24 cellular contexts compared by ENCODE assay signal in the genomic region with DNA sequence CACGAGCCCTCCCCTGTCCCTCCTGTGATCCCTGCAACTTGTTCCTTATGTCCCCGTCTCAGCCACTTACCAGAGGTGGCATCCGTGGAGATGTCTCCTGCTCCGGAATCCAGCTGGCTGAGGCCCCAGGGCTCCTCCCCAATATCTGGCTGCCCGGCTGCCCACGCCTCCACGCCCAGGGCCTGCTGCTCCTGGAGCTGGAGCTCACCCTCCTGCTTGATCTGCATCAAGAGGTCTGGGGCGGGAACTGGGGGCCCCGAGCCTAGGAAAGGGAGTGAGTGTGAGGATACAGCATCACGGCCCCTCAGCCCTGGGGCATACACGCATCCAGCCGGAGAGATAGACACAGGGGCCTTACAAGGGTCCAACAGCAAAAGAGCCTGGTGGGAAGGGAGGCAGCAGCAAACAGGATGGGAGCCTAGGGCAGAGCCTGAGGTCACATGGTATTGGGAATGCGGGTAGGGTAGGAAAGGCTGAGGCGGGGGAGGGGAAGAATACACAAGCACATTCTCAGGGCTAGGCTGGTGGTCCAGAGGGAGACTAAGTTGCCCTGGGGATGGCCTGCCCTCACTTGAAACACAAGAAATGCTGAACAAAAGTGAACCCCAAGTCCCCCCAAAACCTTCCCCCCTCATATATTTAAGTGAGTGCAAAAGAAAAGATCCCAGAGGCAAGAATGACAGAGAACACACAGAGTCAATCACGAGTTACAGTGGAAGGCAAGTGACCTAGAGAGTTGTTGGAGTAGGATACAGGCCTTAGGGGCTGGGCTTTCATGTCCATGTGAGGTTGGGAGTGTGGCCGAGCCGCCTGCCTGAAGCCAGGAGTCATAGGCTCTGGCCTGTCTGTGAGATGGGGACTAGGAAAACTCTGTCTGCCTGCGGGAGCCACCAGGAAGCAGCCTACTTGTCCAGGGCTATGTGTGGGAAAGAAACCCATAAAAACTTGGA. TPM values are rescaled to one million over a fixed set of nuclear protein-coding genes. Genes with fewer than 3 reads are reported as not detected.
DNase-seq lines count a peak whose midpoint lies in the region; ATAC-seq and TF ChIP-seq lines count a peak whose summit lies in the region.
"Had no signal": no experiment of that assay in that cellular context is flagged by ENCODE, and none has a peak within 500 bp of the region (broad histone marks: within the 10 kb centered on the region; RNA-seq: fewer than 3 reads in every experiment).

No MANE protein-coding gene starts in this region.

- peaks cover 32% of the 10 kb centered on the region for H3K9me3 ChIP-seq in endodermal cell (ENCODE audit: control insufficient read depth, low read length)
- H3K9me3 ChIP-seq in heart right ventricle = peaks cover 0 to 11% (median 5%) of the 10 kb centered on the region in 11 donors
- no peaks in the 10 kb centered on the region for H3K9me3 ChIP-seq in esophagus squamous epithelium
- H3K9me3 ChIP-seq: ascending aorta, gastroesophageal sphincter, HAP-1, SK-N-SH, suprapubic skin had no signal

- DNase-seq in activated naive CD4-positive, alpha-beta T cell treated with anti-CD3 and anti-CD28 coated beads, Interleukin-2, amount 50 U/mL, for 72 hours (ENCODE audit: low spot score in 2 of 2) = no peak
- DNase-seq in activated naive CD4-positive, alpha-beta T cell treated with Interleukin-2 at 50 U/mL for 16 hours = no peak
- DNase-seq in endodermal cell = peak; percentile 74
- peak; percentile 80 for DNase-seq in mesendoderm
- peak; percentile 37 for DNase-seq in ureter (ENCODE audit: low spot score)
- DNase-seq in heart right ventricle = no peak
- DNase-seq in stimulated activated CD4-positive, alpha-beta T cell treated with anti-CD3 and anti-CD28 coated beads, Interleukin-12 subunit alpha, Interleukin-12 subunit beta, amount 100 ng/mL, for 4 hours = no peak
- DNase-seq in esophagus squamous epithelium (lab: John Stamatoyannopoulos, UW) = no peak
- DNase-seq: activated CD4-positive, alpha-beta T cell treated with anti-CD3 and anti-CD28 coated beads, Interleukin-2, amount 50 U/mL, for 4 hours; C1 segment of cervical spinal cord; EL; KBM-7; left cardiac atrium; midbrain; NCI-H1436; NCI-H510A; nephron progenitor cell; NK-92 treated with Interleukin-12 subunit alpha and Interleukin-12 subunit beta, amount 100 ng/mL, for 24 hours; SK-N-SH had no signal

- peaks cover 6% of the 10 kb centered on the region in 2 donors for H3K9me3 Mint-ChIP-seq in activated naive CD4-positive, alpha-beta T cell treated with anti-CD3 and anti-CD28 coated beads, Interleukin-2, amount 50 U/mL, for 72 hours
- peaks cover 27% of the 10 kb centered on the region for H3K9me3 Mint-ChIP-seq in endodermal cell

- TF ChIP-seq CTCF in endodermal cell (conservative IDR thresholded peaks at IDR 0.05) (no peak), heart right ventricle (IDR thresholded peaks at IDR 0.05) (no peak), esophagus squamous epithelium (IDR thresholded peaks at IDR 0.05) (no peak)

- no peak overlapping the region for H3K18ac ChIP-seq in mesendoderm (ENCODE audit: low read length)

- H3K4me3 ChIP-seq in endodermal cell (ENCODE audit: low read length) (no peak overlapping the region), mesendoderm (ENCODE audit: low read length) (no peak overlapping the region), heart right ventricle (no peak overlapping the region), esophagus squamous epithelium (no peak overlapping the region)
- H3K4me3 ChIP-seq: ascending aorta, gastroesophageal sphincter, HAP-1, suprapubic skin had no signal

- H4K8ac ChIP-seq in mesendoderm (ENCODE audit: low read depth, low read length) = no peak overlapping the region

- no peak overlapping the region for H3K4me3 Mint-ChIP-seq in endodermal cell
- H3K4me3 Mint-ChIP-seq: activated naive CD8-positive, alpha-beta T cell; nephron progenitor cell had no signal

- no peak overlapping the region for H3K56ac ChIP-seq in mesendoderm (ENCODE audit: low read length)

- H3K36me3 ChIP-seq in endodermal cell (ENCODE audit: control insufficient read depth, insufficient read depth, low read length) = peaks cover 76% of the 10 kb centered on the region
- H3K36me3 ChIP-seq in mesendoderm (ENCODE audit: control insufficient read depth, insufficient read depth, low read length) = peaks cover 1% of the 10 kb centered on the region
- peaks cover 0 to 98% (median 44%) of the 10 kb centered on the region in 9 donors for H3K36me3 ChIP-seq in heart right ventricle
- H3K36me3 ChIP-seq in esophagus squamous epithelium = peaks cover 17 to 90% (median 27%) of the 10 kb centered on the region in 3 donors

- no peaks in the 10 kb centered on the region for H3K79me1 ChIP-seq in mesendoderm (ENCODE audit: low read length)

- H3K4ac ChIP-seq in mesendoderm (ENCODE audit: low read depth, low read length) = no peak overlapping the region

- no peak overlapping the region for H3K4me2 ChIP-seq in mesendoderm (ENCODE audit: low read length)
- H3K4me2 ChIP-seq: SK-N-SH had no signal

- no peak overlapping the region for H2AK5ac ChIP-seq in mesendoderm (ENCODE audit: low read length)

- peaks cover 17 to 34% of the 10 kb centered on the region in 2 donors for H3K36me3 Mint-ChIP-seq in activated naive CD4-positive, alpha-beta T cell treated with anti-CD3 and anti-CD28 coated beads, Interleukin-2, amount 50 U/mL, for 72 hours
- H3K36me3 Mint-ChIP-seq in endodermal cell (ENCODE audit: low read depth) = peaks cover 82% of the 10 kb centered on the region

- H2BK5ac ChIP-seq in mesendoderm (ENCODE audit: low read length) = no peak overlapping the region

- H3K27me3 Mint-ChIP-seq in endodermal cell (ENCODE audit: insufficient read depth) = no peaks in the 10 kb centered on the region
- H3K27me3 Mint-ChIP-seq: activated naive CD8-positive, alpha-beta T cell had no signal

- no peak overlapping the region for H3K9ac ChIP-seq in endodermal cell (ENCODE audit: extremely low read depth, low read length, poor library complexity, severe bottlenecking)
- H3K9ac ChIP-seq in mesendoderm (ENCODE audit: low read length) = no peak overlapping the region
- H3K9ac ChIP-seq: SK-N-SH had no signal

- H3K4me1 ChIP-seq in endodermal cell (ENCODE audit: control insufficient read depth, insufficient read depth, low read length) (no peaks in the 10 kb centered on the region), mesendoderm (ENCODE audit: control insufficient read depth, low read depth, low read length) (peaks cover 6% of the 10 kb centered on the region), heart right ventricle (no peaks in the 10 kb centered on the region), esophagus squamous epithelium (no peaks in the 10 kb centered on the region)
- H3K4me1 ChIP-seq: ascending aorta, gastroesophageal sphincter, HAP-1, suprapubic skin had no signal

- no peak overlapping the region for H2BK120ac ChIP-seq in mesendoderm (ENCODE audit: low read depth, low read length)

- H3K4me1 Mint-ChIP-seq in endodermal cell = peaks cover 7% of the 10 kb centered on the region

- ATAC-seq in activated naive CD4-positive, alpha-beta T cell treated with anti-CD3 and anti-CD28 coated beads, Interleukin-2, amount 50 U/mL, for 72 hours = no peak
- ATAC-seq in heart right ventricle = no peak
- ATAC-seq: gastroesophageal sphincter, left cardiac atrium had no signal

- H3K27ac ChIP-seq in endodermal cell (ENCODE audit: low read depth, low read length) (no peak overlapping the region), mesendoderm (ENCODE audit: low read depth, low read length) (no peak overlapping the region), heart right ventricle (no peak overlapping the region), esophagus squamous epithelium (no peak overlapping the region)
- H3K27ac ChIP-seq: ascending aorta, gastroesophageal sphincter, suprapubic skin had no signal

- intact Hi-C loops in heart right ventricle (cut with DNase I) (no loop called here), esophagus squamous epithelium (cut with DNase I) (no loop called here)

- 90 to 92% methylated on average over 6 to 18 of the region's 18 CpGs for WGBS in endodermal cell (ENCODE audit: insufficient coverage in 1 of 2, insufficient read length in 1 of 2), 2 experiments
- no CpG with 5 or more reads among the region's 18 CpGs for WGBS in mesendoderm (ENCODE audit: extremely low coverage, insufficient coverage, low lambda C conversion rate)
- WGBS in heart right ventricle, 2 donors = 92 to 93% methylated on average over 18 of the region's 18 CpGs
- WGBS in esophagus squamous epithelium, 2 donors = 94 to 95% methylated on average over 7 to 13 of the region's 18 CpGs

- H3K27me3 ChIP-seq in endodermal cell (ENCODE audit: control insufficient read depth, insufficient read depth, low read length, poor library complexity, severe bottlenecking) (no peaks in the 10 kb centered on the region), mesendoderm (ENCODE audit: insufficient read depth, low read length, poor library complexity) (no peaks in the 10 kb centered on the region), heart right ventricle (no peaks in the 10 kb centered on the region), esophagus squamous epithelium (no peaks in the 10 kb centered on the region)
- H3K27me3 ChIP-seq: ascending aorta, gastroesophageal sphincter, suprapubic skin had no signal

- no peak overlapping the region for H3K23ac ChIP-seq in mesendoderm (ENCODE audit: low read length)

- H3K27ac Mint-ChIP-seq in activated naive CD4-positive, alpha-beta T cell treated with anti-CD3 and anti-CD28 coated beads, Interleukin-2, amount 50 U/mL, for 72 hours = peak overlapping the region; percentile 46 to 81
- H3K27ac Mint-ChIP-seq in endodermal cell = peak overlapping the region; percentile 89
- H3K27ac Mint-ChIP-seq: activated naive CD8-positive, alpha-beta T cell; nephron progenitor cell had no signal

- no peak overlapping the region for H2BK15ac ChIP-seq in mesendoderm (replicated peaks; ENCODE audit: low read depth)

- H4K5ac ChIP-seq in mesendoderm (ENCODE audit: low read length) = no peak overlapping the region

- H3K79me2 ChIP-seq in mesendoderm (ENCODE audit: control insufficient read depth, insufficient read depth, low read length) = no peaks in the 10 kb centered on the region

- no peak for TF ChIP-seq POLR2A in esophagus squamous epithelium (IDR thresholded peaks at IDR 0.05)

RNA-seq across cellular contexts. Expression of a gene that starts 16.9 kb away (rescaled TPM):
- total RNA-seq in activated naive CD4-positive, alpha-beta T cell treated with anti-CD3 and anti-CD28 coated beads, Interleukin-2, amount 50 U/mL, for 72 hours = 10 to 100 TPM in 1 of 2 donors, 1 to 10 TPM in 1; 3.5 to 12.7 TPM
- total RNA-seq in endodermal cell (10 to 100 TPM in 1 of 2 donors, 1 to 10 TPM in 1; 9.7 to 11.1 TPM), ureter (15.1 TPM), heart right ventricle (1 to 10 TPM; 6.8 to 9.1 (median 8.0) TPM), esophagus squamous epithelium (1 to 10 TPM; 4.6 to 9.7 (median 7.8) TPM)
- 14.3 TPM for polyA plus RNA-seq in endodermal cell (2013, experiment 1 of 2)
- polyA plus RNA-seq in endodermal cell (2013, experiment 2 of 2) = 13.7 TPM
- polyA plus RNA-seq in mesendoderm (2013, experiment 1 of 2) = 7.6 TPM
- 7.8 TPM for polyA plus RNA-seq in mesendoderm (2013, experiment 2 of 2)
- polyA plus RNA-seq in heart right ventricle = 1 to 10 TPM; 6.1 to 6.7 TPM

RNA-seq across cellular contexts. Expression of a gene that starts 19.8 kb away (rescaled TPM):
- total RNA-seq in activated naive CD4-positive, alpha-beta T cell treated with anti-CD3 and anti-CD28 coated beads, Interleukin-2, amount 50 U/mL, for 72 hours = 10 to 100 TPM; 15.3 to 15.5 TPM
- total RNA-seq in endodermal cell (10 to 100 TPM; 20.1 to 22.3 TPM), ureter (17.3 TPM), heart right ventricle (10 to 100 TPM in 2 of 10 donors, 1 to 10 TPM in 8; 6.2 to 10.5 (median 8.5) TPM), esophagus squamous epithelium (10 to 100 TPM in 3 of 4 donors, 1 to 10 TPM in 1; 9.8 to 16.2 (median 12.5) TPM)
- 12.6 TPM for polyA plus RNA-seq in endodermal cell (2013, experiment 1 of 2)
- 13.3 TPM for polyA plus RNA-seq in endodermal cell (2013, experiment 2 of 2)
- 8.7 TPM for polyA plus RNA-seq in mesendoderm (2013, experiment 1 of 2)
- 8.9 TPM for polyA plus RNA-seq in mesendoderm (2013, experiment 2 of 2)
- polyA plus RNA-seq in heart right ventricle = 1 to 10 TPM; 4.5 to 7.0 TPM

Comparison
In these comparisons a context has a peak if more than half of its experiments do, and no peak if none do; other contexts are left out.
1. DNase-seq: peak in endodermal cell (single experiment), mesendoderm (single experiment) and ureter (single experiment); none in activated naive CD4-positive, alpha-beta T cell treated with anti-CD3 and anti-CD28 coated beads, Interleukin-2, amount 50 U/mL, for 72 hours (0 of 2), activated naive CD4-positive, alpha-beta T cell treated with Interleukin-2 at 50 U/mL for 16 hours (single experiment), heart right ventricle (0 of 2), stimulated activated CD4-positive, alpha-beta T cell treated with anti-CD3 and anti-CD28 coated beads, Interleukin-12 subunit alpha, Interleukin-12 subunit beta, amount 100 ng/mL, for 4 hours (single experiment) and esophagus squamous epithelium (single experiment).